ENCODE assay signal across 8 cellular contexts in the genomic region with DNA sequence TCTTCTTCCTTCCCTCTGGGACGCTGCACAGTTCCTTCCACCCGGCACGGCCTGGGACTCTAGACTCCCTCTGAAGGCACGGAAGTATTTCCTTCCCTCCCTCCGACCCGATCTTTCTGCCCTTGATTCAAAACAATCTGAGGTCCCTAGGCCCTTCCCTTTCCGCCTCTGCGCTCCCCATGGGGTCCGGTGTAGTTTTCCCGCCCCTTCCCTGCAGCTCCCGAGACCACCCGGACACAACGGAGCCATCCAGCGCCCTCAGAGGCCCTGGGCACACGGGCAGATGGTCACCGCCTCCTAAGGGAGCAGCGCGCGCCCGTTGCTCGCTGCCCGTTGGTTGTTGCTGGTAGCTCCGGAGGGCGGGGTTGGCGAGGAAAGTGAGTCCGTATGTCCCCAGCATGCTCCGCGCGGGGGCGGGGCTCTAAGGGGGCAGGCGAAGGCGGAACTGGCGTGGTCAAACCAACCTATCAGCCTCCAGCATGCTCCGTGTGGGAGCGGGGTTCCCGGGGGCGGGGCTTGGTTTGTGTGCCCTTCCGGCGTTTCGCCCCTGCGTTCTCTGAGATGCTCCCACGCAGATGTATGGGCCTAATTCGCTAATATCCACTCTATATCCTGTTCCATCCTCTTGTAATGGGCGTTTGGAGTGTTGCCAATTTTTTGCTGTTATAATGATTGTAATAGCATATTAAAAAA. TPM values are rescaled to one million over a fixed set of nuclear protein-coding genes. Genes with fewer than 3 reads are reported as not detected.
DNase-seq lines count a peak whose midpoint lies in the region; ATAC-seq, FAIRE-seq and TF ChIP-seq lines count a peak whose summit lies in the region.

No MANE protein-coding gene starts in this region.

- peak overlapping the region; percentile 62 for H3K4me3 ChIP-seq in astrocyte of the cerebellum (ENCODE audit: low read depth, low read length)
- H3K4me3 ChIP-seq in vagina = peak overlapping the region; percentile 50 to 55

- peak overlapping the region; percentile 72 for H3K27ac ChIP-seq in vagina

- peak; percentile 91 for ATAC-seq in HG02973 (IDR thresholded peaks at IDR 0.05; ENCODE audit: unreplicated experiment)

- no peak for TF ChIP-seq CTCF in astrocyte of the cerebellum (IDR thresholded peaks at IDR 0.05; ENCODE audit: low read depth, low read length, missing control alignments)
- TF ChIP-seq CTCF in vagina (IDR thresholded peaks at IDR 0.05) = no peak

- in situ Hi-C loops in astrocyte of the cerebellum (cut with HindIII; ENCODE audit: low sequenced_read_pairs) = no loop called here

- no peaks in the 10 kb centered on the region for H3K27me3 ChIP-seq in vagina

- intact Hi-C loops in vagina (cut with DNase I) = no loop called here

- FAIRE-seq in GM18507 (lab: Jason Lieb, UNC) = peak; percentile 99

- peak in 1 of 2 donors; percentile 68 for TF ChIP-seq POLR2A in vagina (IDR thresholded peaks at IDR 0.05)

- H3K36me3 ChIP-seq in vagina = no peaks in the 10 kb centered on the region

- H3K4me1 ChIP-seq in vagina = peaks cover 10% of the 10 kb centered on the region

- H3K9me3 ChIP-seq in vagina = no peaks in the 10 kb centered on the region

- DNase-seq in GM18507 (ENCODE audit: extremely low spot score, insufficient read length, low read depth) (peak; percentile 97), NCI-H1930 (lab: John Stamatoyannopoulos, UW) (peak; percentile 98 to 99), T-helper 22 cell (ENCODE audit: low read depth) (peak; percentile 97), astrocyte of the cerebellum (ENCODE audit: low read depth) (peak; percentile 94), hepatic stellate cell (ENCODE audit: low spot score) (peak; percentile 99), putamen (ENCODE audit: low spot score) (peak; percentile 99), vagina (ENCODE audit: extremely low spot score in 2 of 2) (peak in 1 of 2 donors; percentile 98)

RNA-seq across cellular contexts. Expression of gene MIF, which starts 19.6 kb away (rescaled TPM):
- 638 TPM for total RNA-seq in vagina

RNA-seq across cellular contexts. Expression of gene GSTT2B, which starts 47.2 kb away (rescaled TPM):
- total RNA-seq in vagina = not detected

RNA-seq across cellular contexts. Expression of gene DDTL, which starts 52.9 kb away (rescaled TPM):
- total RNA-seq in vagina = not detected

RNA-seq across cellular contexts. Expression of gene SLC2A11, which starts 56.1 kb away (rescaled TPM):
- total RNA-seq in vagina = 4.9 TPM
